ENCODE assay signal across 20 cellular contexts in the genomic region with DNA sequence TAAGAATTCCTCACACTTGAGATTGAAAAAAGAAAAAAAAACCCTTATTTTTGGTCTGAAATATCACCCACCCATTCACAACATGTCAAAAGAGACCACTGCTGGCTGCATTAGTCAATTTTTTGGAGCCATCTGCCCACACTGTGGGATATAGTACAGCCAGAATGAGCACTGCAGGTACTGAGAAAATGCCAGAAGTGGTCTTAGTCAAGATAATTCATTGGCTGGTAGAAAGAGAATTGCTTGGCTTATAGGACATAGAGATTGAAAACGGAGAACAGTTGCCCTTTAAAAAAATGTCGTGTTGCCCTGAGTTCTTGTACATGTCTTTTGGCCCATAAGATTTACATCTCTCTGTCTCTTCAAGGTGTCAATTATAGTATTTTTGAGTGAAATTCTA.
"Had no signal": no experiment of that assay in that cellular context is flagged by ENCODE, and none has a peak within 500 bp of the region (broad histone marks: within the 10 kb centered on the region; RNA-seq: fewer than 3 reads in every experiment).

No MANE protein-coding gene starts in this region.

- H3K9me3 ChIP-seq: pancreas, right atrium auricular region, right lobe of liver, uterus had no signal

- DNase-seq: islet precursor cell; left ventricle myocardium inferior; mesendoderm; naive thymus-derived CD4-positive, alpha-beta T cell; nucleus accumbens; pancreas; psoas muscle; right lobe of liver; stimulated activated CD4-positive, alpha-beta T cell treated with anti-CD3 and anti-CD28 coated beads, Interleukin-1b, Interleukin-23, amount 100 ng/mL, for 48 hours; stimulated activated CD4-positive, alpha-beta T cell treated with anti-CD3 and anti-CD28 coated beads, Interleukin-2, amount 100 ng/mL, for 48 hours; stimulated activated CD4-positive, alpha-beta T cell treated with anti-CD3 and anti-CD28 coated beads, Interleukin-4, amount 100 ng/mL, for 4 hours; stimulated activated CD8-positive, alpha-beta memory T cell treated with anti-CD3 and anti-CD28 coated beads, Interleukin-4, amount 100 ng/mL, for 48 hours; stimulated activated naive CD4-positive, alpha-beta T cell treated with Interleukin-2 at 50 U/mL for 16 hours; stimulated activated naive CD8-positive, alpha-beta T cell treated with anti-CD3 and anti-CD28 coated beads, Interleukin-15, amount 100 ng/mL, for 72 hours; uterus had no signal

- H2AFZ ChIP-seq: hepatocyte had no signal

- H3K4me3 ChIP-seq: hepatocyte, left ventricle myocardium inferior, lung, pancreas, psoas muscle, right atrium auricular region, right lobe of liver, smooth muscle cell, tibial nerve, uterus had no signal

- H3K36me3 ChIP-seq: left ventricle myocardium inferior, pancreas, right atrium auricular region, right lobe of liver, tibial nerve, uterus had no signal

- H3K27ac ChIP-seq: hepatocyte, left ventricle myocardium inferior, pancreas, psoas muscle, right atrium auricular region, right lobe of liver, tibial nerve, uterus had no signal

- H3K4me1 ChIP-seq: left ventricle myocardium inferior, pancreas, psoas muscle, right atrium auricular region, right lobe of liver, tibial nerve, uterus had no signal

- H3K27me3 ChIP-seq: hepatocyte, pancreas, right atrium auricular region, right lobe of liver, tibial nerve, uterus had no signal

- FAIRE-seq: pancreas had no signal

- H3K79me2 ChIP-seq: hepatocyte had no signal

- H3K4me2 ChIP-seq: hepatocyte, smooth muscle cell had no signal
